Comparison of ENCODE assay signal across 20 cellular contexts in the genomic region with DNA sequence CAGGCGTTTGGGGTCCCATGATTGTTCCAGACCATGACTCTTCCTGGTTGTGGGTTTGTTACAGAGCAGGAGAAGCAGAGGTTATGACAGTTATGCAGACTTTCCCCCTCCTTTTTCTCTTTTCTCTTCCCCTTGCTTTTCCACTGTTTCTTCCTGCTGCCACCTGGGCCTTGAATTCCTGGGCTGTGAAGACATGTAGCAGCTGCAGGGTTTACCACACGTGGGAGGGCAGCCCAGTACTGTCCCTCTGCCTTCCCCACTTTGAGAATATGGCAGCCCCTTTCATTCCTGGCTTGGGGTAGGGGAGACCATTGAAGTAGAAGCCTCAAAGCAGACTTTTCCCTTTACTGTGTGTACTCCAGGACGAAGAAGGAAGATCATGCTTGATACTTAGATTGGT. TPM values are rescaled to one million over a fixed set of nuclear protein-coding genes. Genes with fewer than 3 reads are reported as not detected.
A peak's percentile ranks its signal among the peaks of the same experiment; 100 is the strongest.
DNase-seq lines count a peak whose midpoint lies in the region; ATAC-seq and TF ChIP-seq lines count a peak whose summit lies in the region.
"Had no signal": no experiment of that assay in that cellular context is flagged by ENCODE, and none has a peak within 500 bp of the region (broad histone marks: within the 10 kb centered on the region; RNA-seq: fewer than 3 reads in every experiment).

No MANE protein-coding gene starts in this region.

- BruUV-seq in MCF 10A (replicated peaks; lab: Mats Ljungman, UMichigan): no TSS peak

- H3K27ac ChIP-seq in CD4-positive, alpha-beta memory T cell (ENCODE audit: low read depth, low read length): no peak overlapping the region
- H3K27ac ChIP-seq: HL-60, Peyer's patch had no signal

- DNase-seq in activated effector memory CD4-positive, alpha-beta T cell treated with anti-CD3 and anti-CD28 coated beads, Interleukin-2, amount 50 U/mL, for 16 hours: peak; percentile 50
- no peak for DNase-seq in activated effector memory CD4-positive, alpha-beta T cell treated with Interleukin-2 at 50 U/mL for 16 hours
- no peak for DNase-seq in CD4-positive, alpha-beta memory T cell
- DNase-seq in T-helper 17 cell (no peak), nephron progenitor cell (no peak), NCI-H774 (lab: John Stamatoyannopoulos, UW) (no peak), MCF 10A (ENCODE audit: unreplicated experiment) (no peak), immature natural killer cell (no peak)
- DNase-seq: 8988T, COR-L47, H7, Kasumi-1, NCI-H1092 treated with DMSO at 0.1 percent for 48 hours, NCI-H2081, NCI-H446 treated with DMSO at 0.1 percent for 48 hours, NCI-H69, Peyer's patch had no signal

- H3K9me3 Mint-ChIP-seq in CD4-positive, alpha-beta memory T cell: no peaks in the 10 kb centered on the region
- no peaks in the 10 kb centered on the region for H3K9me3 Mint-ChIP-seq in nephron progenitor cell
- no peaks in the 10 kb centered on the region for H3K9me3 Mint-ChIP-seq in MCF 10A (ENCODE audit: unreplicated experiment)
- no peaks in the 10 kb centered on the region for H3K9me3 Mint-ChIP-seq in immature natural killer cell
- H3K9me3 Mint-ChIP-seq: CD14-positive monocyte, IgD-negative memory B cell had no signal

- H3K27ac Mint-ChIP-seq in CD4-positive, alpha-beta memory T cell: peak overlapping the region in 4 of 7 donors; percentile 36 to 73 (median 62)
- peak overlapping the region; percentile 32 for H3K27ac Mint-ChIP-seq in T-helper 17 cell
- H3K27ac Mint-ChIP-seq in nephron progenitor cell: peak overlapping the region; percentile 14
- H3K27ac Mint-ChIP-seq in MCF 10A (ENCODE audit: low read depth, unreplicated experiment): no peak overlapping the region
- H3K27ac Mint-ChIP-seq in immature natural killer cell: peak overlapping the region in 1 of 6 donors; percentile 28

- no peak for TF ChIP-seq CTCF in nephron progenitor cell (IDR thresholded peaks at IDR 0.05)
- TF ChIP-seq CTCF in MCF 10A (IDR thresholded peaks at IDR 0.05; ENCODE audit: unreplicated experiment): no peak

- intact Hi-C loops in CD4-positive, alpha-beta memory T cell (cut with micrococcal nuclease): no loop called here
- intact Hi-C loops in MCF 10A (cut with micrococcal nuclease): no loop called here

- H3K4me3 ChIP-seq in CD4-positive, alpha-beta memory T cell (ENCODE audit: low read length in 2 of 2): no peak overlapping the region
- H3K4me3 ChIP-seq: Peyer's patch had no signal

- CTCF ChIA-PET in CD4-positive, alpha-beta memory T cell (lab: Charles Lee; ENCODE audit: partially characterized antibody): interaction anchor here (1.0 to 1.6 kb wide), 2 partner anchors 16 to 167 kb away, joined by 3 to 6 read pairs; no protein-coding TSS in a partner anchor
- CTCF ChIA-PET in MCF 10A (lab: Yijun Ruan, JAX): interaction anchor here (0.6 kb wide), 1 partner anchor 163 kb away, joined by 3 read pairs; no protein-coding TSS in a partner anchor

- H3K4me1 Mint-ChIP-seq in CD4-positive, alpha-beta memory T cell: peaks cover 11 to 20% (median 16%) of the 10 kb centered on the region in 4 donors
- H3K4me1 Mint-ChIP-seq in T-helper 17 cell: peaks cover 12% of the 10 kb centered on the region
- no peaks in the 10 kb centered on the region for H3K4me1 Mint-ChIP-seq in nephron progenitor cell
- no peaks in the 10 kb centered on the region for H3K4me1 Mint-ChIP-seq in MCF 10A (ENCODE audit: insufficient read depth, unreplicated experiment)
- peaks cover 21 to 31% of the 10 kb centered on the region in 2 donors for H3K4me1 Mint-ChIP-seq in immature natural killer cell
- H3K4me1 Mint-ChIP-seq: CD14-positive monocyte had no signal

- ATAC-seq in T-helper 17 cell: no peak

- no peaks in the 10 kb centered on the region for H3K27me3 ChIP-seq in CD4-positive, alpha-beta memory T cell (ENCODE audit: insufficient read depth, low read length)
- H3K27me3 ChIP-seq: Peyer's patch had no signal

- peaks cover 16% of the 10 kb centered on the region for H3K4me1 ChIP-seq in CD4-positive, alpha-beta memory T cell (ENCODE audit: insufficient read depth, low read length)
- H3K4me1 ChIP-seq: Peyer's patch had no signal

- peaks cover 36 to 53% of the 10 kb centered on the region in 2 donors for H3K36me3 Mint-ChIP-seq in CD4-positive, alpha-beta memory T cell
- peaks cover 7% of the 10 kb centered on the region for H3K36me3 Mint-ChIP-seq in T-helper 17 cell (ENCODE audit: low read depth)
- H3K36me3 Mint-ChIP-seq in nephron progenitor cell (ENCODE audit: low read depth): peaks cover 38% of the 10 kb centered on the region
- peaks cover 53% of the 10 kb centered on the region for H3K36me3 Mint-ChIP-seq in MCF 10A (ENCODE audit: insufficient read depth, unreplicated experiment)
- peaks cover 12 to 27% (median 21%) of the 10 kb centered on the region in 3 donors for H3K36me3 Mint-ChIP-seq in immature natural killer cell

- H3K4me3 Mint-ChIP-seq in CD4-positive, alpha-beta memory T cell: no peak overlapping the region
- H3K4me3 Mint-ChIP-seq in T-helper 17 cell: no peak overlapping the region
- no peak overlapping the region for H3K4me3 Mint-ChIP-seq in nephron progenitor cell
- no peak overlapping the region for H3K4me3 Mint-ChIP-seq in MCF 10A (ENCODE audit: unreplicated experiment)
- H3K4me3 Mint-ChIP-seq in immature natural killer cell: no peak overlapping the region
- H3K4me3 Mint-ChIP-seq: CD14-positive monocyte, IgD-negative memory B cell had no signal

- H3K36me3 ChIP-seq in CD4-positive, alpha-beta memory T cell (ENCODE audit: insufficient read depth, low read length): peaks cover 34% of the 10 kb centered on the region

- no peaks in the 10 kb centered on the region for H3K9me3 ChIP-seq in CD4-positive, alpha-beta memory T cell (ENCODE audit: control insufficient read depth in 1 of 2, low read length in 2 of 2)
- no peaks in the 10 kb centered on the region for H3K9me3 ChIP-seq in T-helper 17 cell (ENCODE audit: control insufficient read depth, low read length, poor library complexity, severe bottlenecking)
- H3K9me3 ChIP-seq: Peyer's patch had no signal

- POLR2A ChIA-PET in CD4-positive, alpha-beta memory T cell (lab: Charles Lee; ENCODE audit: partially characterized antibody): interaction anchor here (1.1 to 1.6 kb wide), 2 partner anchors 18 to 29 kb away, joined by 4 read pairs; partner anchors contain the start of gene MAP3K3
- POLR2A ChIA-PET in MCF 10A (lab: Yijun Ruan, JAX): interaction anchor here (1.3 kb wide), 1 partner anchor 10 kb away, joined by 7 read pairs; no protein-coding TSS in a partner anchor

- no peaks in the 10 kb centered on the region for H3K27me3 Mint-ChIP-seq in CD4-positive, alpha-beta memory T cell
- H3K27me3 Mint-ChIP-seq in T-helper 17 cell (no peaks in the 10 kb centered on the region), nephron progenitor cell (ENCODE audit: low read depth, poor library complexity) (no peaks in the 10 kb centered on the region), MCF 10A (ENCODE audit: insufficient read depth, unreplicated experiment) (no peaks in the 10 kb centered on the region), immature natural killer cell (ENCODE audit: low read depth in 3 of 3) (peaks cover 0 to 2% (median 0%) of the 10 kb centered on the region in 3 donors)
- H3K27me3 Mint-ChIP-seq: IgD-negative memory B cell had no signal

RNA-seq across cellular contexts. Expression of gene TACO1, which starts 7.9 kb away (rescaled TPM):
- 10 to 100 TPM; 17.7 to 20.3 TPM for total RNA-seq in CD4-positive, alpha-beta memory T cell
- polyA plus RNA-seq in CD4-positive, alpha-beta memory T cell: 10 to 100 TPM; 21.8 to 22.8 TPM
- total RNA-seq in T-helper 17 cell (10 to 100 TPM; 11.0 to 11.8 TPM), MCF 10A (2022) (36.5 and 38.7 TPM in 2 replicates)
- polyA plus RNA-seq in immature natural killer cell: 10 to 100 TPM; 10.9 to 19.9 (median 19.6) TPM

RNA-seq across cellular contexts. Expression of gene MAP3K3, which starts 29.4 kb away (rescaled TPM):
- 10 to 100 TPM; 98.5 to 98.8 TPM for total RNA-seq in CD4-positive, alpha-beta memory T cell
- polyA plus RNA-seq in CD4-positive, alpha-beta memory T cell: 10 to 100 TPM; 29.5 to 50.8 TPM
- 10 to 100 TPM; 74.1 to 85.0 TPM for total RNA-seq in T-helper 17 cell
- total RNA-seq in MCF 10A (2022): 12.8 and 13.8 TPM in 2 replicates
- polyA plus RNA-seq in immature natural killer cell: 10 to 100 TPM; 21.4 to 40.4 (median 31.9) TPM

RNA-seq across cellular contexts. Expression of gene DCAF7, which starts 42.5 kb away (rescaled TPM):
- 10 to 100 TPM; 88.1 to 93.0 TPM for total RNA-seq in CD4-positive, alpha-beta memory T cell
- 10 to 100 TPM; 75.6 to 85.0 TPM for polyA plus RNA-seq in CD4-positive, alpha-beta memory T cell
- total RNA-seq in T-helper 17 cell (10 to 100 TPM; 36.4 to 39.0 TPM), MCF 10A (2022) (81.6 and 91.4 TPM in 2 replicates)
- polyA plus RNA-seq in immature natural killer cell: 100 to 1,000 TPM in 2 of 3 donors, 10 to 100 TPM in 1; 69.2 to 124 (median 113) TPM
